In the genomic region with DNA sequence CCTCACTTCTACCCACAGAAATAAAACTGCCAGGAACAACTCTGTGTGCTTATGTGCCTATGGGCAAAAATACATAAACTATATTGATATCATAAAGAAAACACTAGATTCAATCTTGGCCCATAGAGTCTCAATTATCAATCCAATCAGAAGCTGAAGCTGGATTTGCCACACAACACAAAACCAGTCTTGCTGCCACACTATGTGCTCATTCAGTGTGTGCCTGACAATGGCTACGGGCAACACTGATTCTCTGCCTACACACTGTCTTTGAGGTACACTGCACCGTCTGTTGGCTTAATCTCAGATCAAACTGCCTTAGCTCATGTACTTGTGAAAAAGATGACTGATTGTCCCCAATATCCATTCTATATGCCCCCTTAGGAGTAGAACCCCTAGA, we compare ENCODE assay signal across 8 cellular contexts.
"Had no signal": no experiment of that assay in that cellular context is flagged by ENCODE, and none has a peak within 500 bp of the region (broad histone marks: within the 10 kb centered on the region; RNA-seq: fewer than 3 reads in every experiment).

No MANE protein-coding gene starts in this region.

- H3K27ac ChIP-seq: GM23248, HL-60 had no signal

- H3K4me3 ChIP-seq: GM23248 had no signal

- DNase-seq: H9, HCEC 1CT, KG1 had no signal

- H3K9me3 Mint-ChIP-seq: IgD-negative memory B cell had no signal

- H3K27ac Mint-ChIP-seq: H9, IgD-negative memory B cell had no signal

- FAIRE-seq: H1, H54 had no signal

- H3K4me3 Mint-ChIP-seq: H9, IgD-negative memory B cell had no signal

- H3K27me3 Mint-ChIP-seq: IgD-negative memory B cell had no signal
